In genomic region chr2:53497020-53497419, GRCh38 we compare ENCODE assay signal across 20 cellular contexts.
"Had no signal": no experiment of that assay in that cellular context is flagged by ENCODE, and none has a peak within 500 bp of the region (broad histone marks: within the 10 kb centered on the region; RNA-seq: fewer than 3 reads in every experiment).

No MANE protein-coding gene starts in this region.

- H3K27me3 ChIP-seq: upper lobe of left lung had no signal

- H3K4me3 Mint-ChIP-seq: naive thymus-derived CD4-positive, alpha-beta T cell; nephron progenitor cell; stimulated activated naive B cell treated with anti-CD40 and anti-IgM and Interleukin-4, amounts not matched to agents 10 μg/mL and 1 μg/mL and 100 μg/mL, for 72 hours; stimulated activated naive CD8-positive, alpha-beta T cell treated with anti-CD3 and anti-CD28 coated beads, Interleukin-15, amount 100 ng/mL, for 72 hours had no signal

- DNase-seq: cerebellar nuclear complex; effector CD4-positive, alpha-beta T cell; foreskin melanocyte; head of caudate nucleus; hippocampal formation; left colon; left ventricle myocardium superior; mesendoderm; naive thymus-derived CD4-positive, alpha-beta T cell; nephron progenitor cell; psoas muscle; retina; stimulated activated CD4-positive, alpha-beta T cell treated with anti-CD3 and anti-CD28 coated beads, Interleukin-2, amount 100 ng/mL, for 24 hours; stimulated activated CD4-positive, alpha-beta T cell treated with anti-CD3 and anti-CD28 coated beads, Interleukin-4, amount 100 ng/mL, for 4 hours; stimulated activated naive B cell treated with anti-CD40 and anti-IgM and Interleukin-4, amounts not matched to agents 10 μg/mL and 1 μg/mL and 100 μg/mL, for 72 hours; stimulated activated naive CD8-positive, alpha-beta T cell treated with anti-CD3 and anti-CD28 coated beads, Interleukin-15, amount 100 ng/mL, for 72 hours; substantia nigra; upper lobe of left lung had no signal

- H3K27ac ChIP-seq: psoas muscle, skin epidermis had no signal

- H3K4me1 ChIP-seq: psoas muscle had no signal

- ATAC-seq: left colon; left ventricle myocardium superior; naive thymus-derived CD4-positive, alpha-beta T cell; psoas muscle; sciatic nerve; stimulated activated naive B cell treated with anti-CD40 and anti-IgM and Interleukin-4, amounts not matched to agents 10 μg/mL and 1 μg/mL and 100 μg/mL, for 72 hours; stimulated activated naive CD8-positive, alpha-beta T cell treated with anti-CD3 and anti-CD28 coated beads, Interleukin-15, amount 100 ng/mL, for 72 hours had no signal

- H3K27me3 Mint-ChIP-seq: stimulated activated naive B cell treated with anti-CD40 and anti-IgM and Interleukin-4, amounts not matched to agents 10 μg/mL and 1 μg/mL and 100 μg/mL, for 72 hours; stimulated activated naive CD8-positive, alpha-beta T cell treated with anti-CD3 and anti-CD28 coated beads, Interleukin-15, amount 100 ng/mL, for 72 hours had no signal

- H3K9me3 ChIP-seq: psoas muscle, upper lobe of left lung had no signal

- H3K4me3 ChIP-seq: psoas muscle, skin epidermis, upper lobe of left lung had no signal

- H3K36me3 ChIP-seq: upper lobe of left lung had no signal

- H3K36me3 Mint-ChIP-seq: naive thymus-derived CD4-positive, alpha-beta T cell; stimulated activated naive B cell treated with anti-CD40 and anti-IgM and Interleukin-4, amounts not matched to agents 10 μg/mL and 1 μg/mL and 100 μg/mL, for 72 hours had no signal

- H3K4me1 Mint-ChIP-seq: naive thymus-derived CD4-positive, alpha-beta T cell; stimulated activated naive B cell treated with anti-CD40 and anti-IgM and Interleukin-4, amounts not matched to agents 10 μg/mL and 1 μg/mL and 100 μg/mL, for 72 hours; stimulated activated naive CD8-positive, alpha-beta T cell treated with anti-CD3 and anti-CD28 coated beads, Interleukin-15, amount 100 ng/mL, for 72 hours had no signal

- H3K27ac Mint-ChIP-seq: naive thymus-derived CD4-positive, alpha-beta T cell; nephron progenitor cell; stimulated activated naive B cell treated with anti-CD40 and anti-IgM and Interleukin-4, amounts not matched to agents 10 μg/mL and 1 μg/mL and 100 μg/mL, for 72 hours; stimulated activated naive CD8-positive, alpha-beta T cell treated with anti-CD3 and anti-CD28 coated beads, Interleukin-15, amount 100 ng/mL, for 72 hours had no signal

- H3K9me3 Mint-ChIP-seq: naive thymus-derived CD4-positive, alpha-beta T cell; nephron progenitor cell; stimulated activated naive B cell treated with anti-CD40 and anti-IgM and Interleukin-4, amounts not matched to agents 10 μg/mL and 1 μg/mL and 100 μg/mL, for 72 hours; stimulated activated naive CD8-positive, alpha-beta T cell treated with anti-CD3 and anti-CD28 coated beads, Interleukin-15, amount 100 ng/mL, for 72 hours had no signal
